In the genomic region with DNA sequence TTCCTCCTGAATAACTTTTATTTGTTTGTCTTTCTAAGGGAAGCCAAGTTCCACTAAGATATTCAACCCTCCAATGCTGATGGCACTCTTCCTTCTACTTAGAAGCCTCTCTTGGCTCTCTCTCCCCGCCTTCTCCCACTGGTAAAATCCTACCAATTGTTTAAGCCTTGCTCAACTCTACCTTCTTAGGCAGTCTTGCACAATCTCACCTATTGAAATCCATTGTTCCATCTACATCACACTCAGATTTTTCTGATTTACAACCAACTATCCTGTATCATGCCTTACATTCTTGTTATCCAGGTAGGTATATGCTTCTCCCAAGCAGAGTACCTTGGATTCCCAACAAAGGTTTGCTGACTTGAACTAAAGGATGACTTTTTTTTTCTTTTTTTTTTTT, we compare ENCODE assay signal across 23 cellular contexts.
"Had no signal": no experiment of that assay in that cellular context is flagged by ENCODE, and none has a peak within 500 bp of the region (broad histone marks: within the 10 kb centered on the region; RNA-seq: fewer than 3 reads in every experiment).

No MANE protein-coding gene starts in this region.

- H3K27me3 ChIP-seq: MG63, Peyer's patch, SJCRH30 had no signal

- H3K27ac ChIP-seq: HL-60, PC-9, Peyer's patch, SJCRH30 had no signal

- H2AFZ ChIP-seq: PC-9 had no signal

- H3K4me2 ChIP-seq: PC-9 had no signal

- H3K36me3 Mint-ChIP-seq: IgD-negative memory B cell had no signal

- H3K9me3 ChIP-seq: MG63, Peyer's patch had no signal

- H3K36me3 ChIP-seq: MG63, Peyer's patch, SJCRH30 had no signal

- H3K9me3 Mint-ChIP-seq: IgD-negative memory B cell had no signal

- DNase-seq: KBM-7, MG63, NCI-H1092, NCI-H1436, NCI-H187, NCI-H2029, NCI-H2081 treated with DMSO at 0.1 percent for 48 hours, NCI-H2171, NCI-H226, NCI-H446, NCI-H510A, NCI-H524 treated with DMSO at 0.1 percent for 48 hours, NCI-H69, NCI-H774, OCI-M1, PC-9, Peyer's patch, SHP77 treated with DMSO at 0.1 percent for 48 hours, SJCRH30 had no signal

- H3K27me3 Mint-ChIP-seq: IgD-negative memory B cell had no signal

- ATAC-seq: Right ventricle myocardium inferior, SK-N-SH treated with all-trans-retinoic acid at 6 μM for 48 hours had no signal

- H3K27ac Mint-ChIP-seq: IgD-negative memory B cell had no signal

- H3K4me3 Mint-ChIP-seq: IgD-negative memory B cell had no signal

- H3K4me3 ChIP-seq: MG63, PC-9, Peyer's patch, SJCRH30 had no signal
